Comparison of ENCODE assay signal across 9 cellular contexts in the genomic region with DNA sequence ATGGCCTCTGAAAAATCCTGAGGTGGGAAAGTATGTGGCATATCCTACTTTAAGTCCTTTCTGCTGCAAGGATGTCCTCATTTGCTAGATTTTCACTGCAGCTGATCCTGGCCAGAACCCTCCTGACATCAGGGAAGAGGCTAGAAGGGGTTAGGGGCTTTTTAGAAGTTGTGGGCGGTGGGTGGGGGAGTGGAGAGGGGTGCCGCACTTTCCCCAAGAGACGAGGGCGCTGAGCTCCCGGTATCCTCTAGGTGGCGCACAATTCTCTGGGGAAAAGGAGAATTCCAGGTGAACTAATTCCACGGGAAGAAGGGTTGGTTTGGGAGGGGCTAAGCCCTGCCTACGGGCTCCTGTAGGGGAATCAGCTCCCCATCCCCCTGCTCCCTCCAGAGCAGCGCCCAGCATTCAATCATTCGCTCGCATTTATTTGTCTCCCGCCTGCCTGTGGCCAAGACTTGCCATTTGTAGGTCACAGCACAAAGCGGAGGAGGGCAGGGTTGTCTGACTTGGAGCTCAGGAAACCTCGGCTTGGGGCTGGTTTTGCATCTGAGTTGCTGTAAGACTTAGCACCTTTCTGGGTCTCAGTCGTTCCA. TPM values are rescaled to one million over a fixed set of nuclear protein-coding genes. Genes with fewer than 3 reads are reported as not detected.
A peak's percentile ranks its signal among the peaks of the same experiment; 100 is the strongest.
DNase-seq lines count a peak whose midpoint lies in the region; ATAC-seq and TF ChIP-seq lines count a peak whose summit lies in the region.
"Had no signal": no experiment of that assay in that cellular context is flagged by ENCODE, and none has a peak within 500 bp of the region (broad histone marks: within the 10 kb centered on the region; RNA-seq: fewer than 3 reads in every experiment).

No MANE protein-coding gene starts in this region.

- peaks cover 52% of the 10 kb centered on the region for H3K27me3 Mint-ChIP-seq in Calu3 (ENCODE audit: unreplicated experiment)

- TF ChIP-seq POLR2A in transverse colon (IDR thresholded peaks at IDR 0.05), result no peak

- no peak overlapping the region for H3K4me3 Mint-ChIP-seq in Calu3 (ENCODE audit: low read depth, unreplicated experiment)
- H3K4me3 Mint-ChIP-seq: naive B cell had no signal

- no peak for TF ChIP-seq EP300 in transverse colon (IDR thresholded peaks at IDR 0.05; ENCODE audit: low read depth)

- TF ChIP-seq CTCF in Calu3 (IDR thresholded peaks at IDR 0.05; ENCODE audit: unreplicated experiment) (peak; percentile 86), transverse colon (IDR thresholded peaks at IDR 0.05) (peak; percentile 55 to 71 (median 65))

- H3K9me3 ChIP-seq in HAP-1 (no peaks in the 10 kb centered on the region), transverse colon (no peaks in the 10 kb centered on the region)

- intact Hi-C loops in Calu3 (cut with micrococcal nuclease; ENCODE audit: unreplicated experiment), result loop anchor here (2.0 kb wide), 2 partner anchors 56 to 90 kb away; no protein-coding TSS in a partner anchor
- intact Hi-C loops in transverse colon (cut with DNase I; ENCODE audit: low total_unique reads), result loop anchor here (10.0 kb wide), 1 partner anchor 46 kb away; a partner anchor contains a TSS

- ATAC-seq in HG02970 (IDR thresholded peaks at IDR 0.05; ENCODE audit: low FRiP score, unreplicated experiment), result no peak

- DNase-seq in Calu3, result peak; percentile 70
- peak; percentile 30 to 73 for DNase-seq in HAP-1 (ENCODE audit: low spot score in 2 of 2)
- peak; percentile 67 for DNase-seq in SK-N-DZ (ENCODE audit: low spot score)
- peak; percentile 85 for DNase-seq in iPS DF 19.7 (ENCODE audit: low read depth, low spot score)
- DNase-seq in transverse colon, result peak; percentile 24
- DNase-seq in medulla oblongata (ENCODE audit: extremely low spot score), result no peak
- DNase-seq in T1000 (lab: John Stamatoyannopoulos, UW), result no peak
- DNase-seq: naive B cell had no signal

- 0 to 12% methylated on average over 1 to 15 of the region's 15 CpGs for WGBS in transverse colon (ENCODE audit: low coverage in 1 of 2), 2 donors

- in situ Hi-C loops in HAP-1 (cut with MboI; ENCODE audit: low sequenced_read_pairs), result no loop called here
- in situ Hi-C loops in transverse colon (cut with MboI; ENCODE audit: low pct_ligation_motif_present in 1 of 4, low pct_unique_long_range_greater_than_20kb in 1 of 4, low sequenced_read_pairs in 3 of 4), result loop anchor here in 1 of 4 donors (10.0 kb wide), 1 partner anchor 84 kb away; no protein-coding TSS in a partner anchor

- CTCF ChIA-PET in Calu3 (lab: Charles Lee), result interaction anchor here (0.5 to 2.0 kb wide), 12 partner anchors 10 to 545 kb away, joined by 3 to 6 read pairs (median 4); no protein-coding TSS in a partner anchor

- H3K36me3 Mint-ChIP-seq in Calu3 (ENCODE audit: insufficient read depth, unreplicated experiment), result no peaks in the 10 kb centered on the region
- H3K36me3 Mint-ChIP-seq: naive B cell had no signal

- no peaks in the 10 kb centered on the region for H3K4me1 ChIP-seq in HAP-1
- H3K4me1 ChIP-seq in transverse colon, result peaks cover 0 to 5% (median 0%) of the 10 kb centered on the region in 4 donors

- no TSS peak for BruUV-seq in Calu3 (replicated peaks; lab: Mats Ljungman, UMichigan)

- no peaks in the 10 kb centered on the region for H3K36me3 ChIP-seq in HAP-1 (replicated peaks)
- H3K36me3 ChIP-seq in transverse colon, result no peaks in the 10 kb centered on the region

- H3K27ac ChIP-seq in transverse colon, result no peak overlapping the region

- H3K27me3 ChIP-seq in HAP-1 (ENCODE audit: low read depth), result peaks cover 10% of the 10 kb centered on the region
- H3K27me3 ChIP-seq in transverse colon, result peaks cover 18% of the 10 kb centered on the region

- H3K9me3 Mint-ChIP-seq in Calu3 (ENCODE audit: low read depth, unreplicated experiment), result no peaks in the 10 kb centered on the region
- H3K9me3 Mint-ChIP-seq: naive B cell had no signal

- H3K4me3 ChIP-seq in HAP-1 (no peak overlapping the region), transverse colon (no peak overlapping the region)

- H3K27ac Mint-ChIP-seq in Calu3 (ENCODE audit: unreplicated experiment), result no peak overlapping the region
- H3K27ac Mint-ChIP-seq: naive B cell had no signal

- H3K4me1 Mint-ChIP-seq in Calu3 (ENCODE audit: low read depth, unreplicated experiment), result peaks cover 13% of the 10 kb centered on the region

RNA-seq across cellular contexts. Expression of a gene that starts 42.9 kb away (rescaled TPM):
- total RNA-seq in Calu3 (2022) (not detected in 2 replicates), transverse colon (1 to 10 TPM; 6.7 to 8.0 (median 7.4) TPM)
- 173 and 186 TPM in 2 replicates for polyA plus RNA-seq in SK-N-DZ (2014; cell fraction: cytosol; rRNA removed)
- 153 and 181 TPM in 2 replicates for polyA plus RNA-seq in SK-N-DZ (2014; cell fraction: nucleus; rRNA removed)

Comparison
In these comparisons a context has a peak if more than half of its experiments do, and no peak if none do; other contexts are left out.
1. DNase-seq: peak in Calu3 (single experiment), HAP-1 (2 of 2), SK-N-DZ (single experiment), iPS DF 19.7 (single experiment) and transverse colon (single experiment); none in medulla oblongata (single experiment) and T1000 (single experiment).